Comparison of ENCODE assay signal across 7 cellular contexts in the genomic region with DNA sequence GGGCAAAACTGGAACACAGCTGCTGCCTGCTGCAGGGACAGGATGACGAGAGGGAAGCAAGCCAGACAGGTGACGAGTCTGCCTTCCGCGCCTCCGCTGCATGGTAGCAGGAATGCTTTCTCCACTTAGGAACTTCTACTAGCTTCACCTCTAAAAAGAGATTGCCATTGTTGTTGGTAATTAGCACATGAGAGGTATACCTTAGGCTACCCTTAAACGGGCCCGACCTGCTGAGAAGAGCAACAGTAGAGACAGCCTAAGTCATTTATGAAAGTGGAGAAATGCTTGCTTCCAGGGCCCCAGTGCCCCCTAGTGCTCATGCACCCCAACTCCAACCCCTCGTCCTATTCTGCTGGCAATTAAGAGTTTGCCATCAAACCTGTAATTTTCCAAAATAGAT.
DNase-seq lines count a peak whose midpoint lies in the region; ATAC-seq, FAIRE-seq and TF ChIP-seq lines count a peak whose summit lies in the region.

No MANE protein-coding gene starts in this region.

- no peaks in the 10 kb centered on the region for H3K27me3 ChIP-seq in upper lobe of right lung

- peaks cover 2% of the 10 kb centered on the region for H3K27me3 Mint-ChIP-seq in activated T-helper 1 cell treated with anti-CD3 and anti-CD28 coated beads, Interleukin-12 subunit alpha, Interleukin-12 subunit beta, Interleukin-2, Interleukin-4 antibody, amounts not matched to agents 30 ng/mL and 10 ng/mL and 1 ng/mL, durations not matched to agents 14 hours and 24 hours and 36 hours (ENCODE audit: insufficient read depth)

- no peak overlapping the region for H3K27ac Mint-ChIP-seq in activated T-helper 1 cell treated with anti-CD3 and anti-CD28 coated beads, Interleukin-12 subunit alpha, Interleukin-12 subunit beta, Interleukin-2, Interleukin-4 antibody, amounts not matched to agents 30 ng/mL and 10 ng/mL and 1 ng/mL, durations not matched to agents 14 hours and 24 hours and 36 hours

- no peak for FAIRE-seq in frontal cortex (lab: Jason Lieb, UNC)

- no peaks in the 10 kb centered on the region for H3K9me3 Mint-ChIP-seq in activated T-helper 1 cell treated with anti-CD3 and anti-CD28 coated beads, Interleukin-12 subunit alpha, Interleukin-12 subunit beta, Interleukin-2, Interleukin-4 antibody, amounts not matched to agents 30 ng/mL and 10 ng/mL and 1 ng/mL, durations not matched to agents 14 hours and 24 hours and 36 hours

- no peaks in the 10 kb centered on the region for H3K36me3 ChIP-seq in upper lobe of right lung

- H3K9me3 ChIP-seq in upper lobe of right lung: no peaks in the 10 kb centered on the region

- H3K4me1 Mint-ChIP-seq in activated T-helper 1 cell treated with anti-CD3 and anti-CD28 coated beads, Interleukin-12 subunit alpha, Interleukin-12 subunit beta, Interleukin-2, Interleukin-4 antibody, amounts not matched to agents 30 ng/mL and 10 ng/mL and 1 ng/mL, durations not matched to agents 14 hours and 24 hours and 36 hours (ENCODE audit: low read depth): no peaks in the 10 kb centered on the region

- H3K4me3 ChIP-seq in upper lobe of right lung: no peak overlapping the region

- peak; percentile 64 for ATAC-seq in upper lobe of right lung

- H3K4me3 Mint-ChIP-seq in activated T-helper 1 cell treated with anti-CD3 and anti-CD28 coated beads, Interleukin-12 subunit alpha, Interleukin-12 subunit beta, Interleukin-2, Interleukin-4 antibody, amounts not matched to agents 30 ng/mL and 10 ng/mL and 1 ng/mL, durations not matched to agents 14 hours and 24 hours and 36 hours: no peak overlapping the region

- no peak overlapping the region for H3K27ac ChIP-seq in upper lobe of right lung

- no peaks in the 10 kb centered on the region for H3K4me1 ChIP-seq in upper lobe of right lung

- TF ChIP-seq CTCF in upper lobe of right lung (IDR thresholded peaks at IDR 0.05): peak; percentile 43

- intact Hi-C loops in upper lobe of right lung (cut with DNase I): no loop called here
- intact Hi-C loops in activated T-helper 1 cell treated with anti-CD3 and anti-CD28 coated beads, Interleukin-12 subunit alpha, Interleukin-12 subunit beta, Interleukin-2, Interleukin-4 antibody, amounts not matched to agents 30 ng/mL and 10 ng/mL and 1 ng/mL, durations not matched to agents 14 hours and 24 hours and 36 hours (cut with micrococcal nuclease): loop anchor here (1.0 to 5.0 kb wide), 3 partner anchors 200 to 602 kb away; no protein-coding TSS in a partner anchor

- DNase-seq in GDM1 (lab: John Stamatoyannopoulos, UW): peak; percentile 25
- DNase-seq in LHCN-M2 (ENCODE audit: low read depth): peak; percentile 29
- DNase-seq in activated T-cell treated with anti-CD3 and anti-CD28 coated beads for 4 hours: peak; percentile 11
- peak; percentile 62 for DNase-seq in iPS-NIHi11 (ENCODE audit: low spot score)
- DNase-seq in upper lobe of right lung: no peak
- no peak for DNase-seq in frontal cortex (ENCODE audit: low spot score in 2 of 2)
- DNase-seq in activated T-helper 1 cell treated with anti-CD3 and anti-CD28 coated beads, Interleukin-12 subunit alpha, Interleukin-12 subunit beta, Interleukin-2, Interleukin-4 antibody, amounts not matched to agents 30 ng/mL and 10 ng/mL and 1 ng/mL, durations not matched to agents 14 hours and 24 hours and 36 hours (ENCODE audit: low spot score): no peak

- no peaks in the 10 kb centered on the region for H3K36me3 Mint-ChIP-seq in activated T-helper 1 cell treated with anti-CD3 and anti-CD28 coated beads, Interleukin-12 subunit alpha, Interleukin-12 subunit beta, Interleukin-2, Interleukin-4 antibody, amounts not matched to agents 30 ng/mL and 10 ng/mL and 1 ng/mL, durations not matched to agents 14 hours and 24 hours and 36 hours (ENCODE audit: low read depth)

Comparison
In these comparisons a context has a peak if more than half of its experiments do, and no peak if none do; other contexts are left out.
1. DNase-seq: peak in GDM1 (single experiment), LHCN-M2 (single experiment), activated T-cell treated with anti-CD3 and anti-CD28 coated beads for 4 hours (single experiment) and iPS-NIHi11 (single experiment); none in upper lobe of right lung (single experiment), frontal cortex (0 of 2) and activated T-helper 1 cell treated with anti-CD3 and anti-CD28 coated beads, Interleukin-12 subunit alpha, Interleukin-12 subunit beta, Interleukin-2, Interleukin-4 antibody, amounts not matched to agents 30 ng/mL and 10 ng/mL and 1 ng/mL, durations not matched to agents 14 hours and 24 hours and 36 hours (single experiment).